ENCODE assay signal across 17 cellular contexts in the genomic region with DNA sequence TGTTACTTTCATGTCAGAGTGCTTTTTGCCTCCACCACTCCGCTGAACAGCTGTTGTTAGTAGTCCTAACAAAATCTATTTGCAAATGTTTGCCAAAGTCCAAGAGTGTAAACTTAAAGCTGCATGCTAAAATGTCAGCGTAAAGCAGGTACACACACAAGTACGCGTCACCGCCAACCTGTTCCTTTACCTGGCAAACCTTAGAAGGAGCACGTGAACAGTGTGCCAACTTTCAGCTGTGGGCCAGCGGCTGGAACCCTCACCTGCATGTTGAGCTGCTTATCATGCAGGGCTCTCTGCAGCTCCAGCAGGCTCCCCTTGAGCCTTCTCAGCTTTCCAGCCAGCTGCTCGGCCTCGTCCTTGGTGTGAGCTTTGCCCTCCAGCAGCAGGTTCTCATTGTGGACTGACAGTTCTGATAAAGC.
DNase-seq lines count a peak whose midpoint lies in the region; ATAC-seq and TF ChIP-seq lines count a peak whose summit lies in the region.
"Had no signal": no experiment of that assay in that cellular context is flagged by ENCODE, and none has a peak within 500 bp of the region (broad histone marks: within the 10 kb centered on the region; RNA-seq: fewer than 3 reads in every experiment).

No MANE protein-coding gene starts in this region.

- TF ChIP-seq CTCF in upper lobe of right lung (IDR thresholded peaks at IDR 0.05): no peak
- TF ChIP-seq CTCF in smooth muscle cell (IDR thresholded peaks at IDR 0.05; ENCODE audit: borderline replicate concordance, insufficient read depth, poor library complexity, severe bottlenecking): no peak

- no peak overlapping the region for H2AFZ ChIP-seq in smooth muscle cell (ENCODE audit: low read depth)

- H3K79me2 ChIP-seq in smooth muscle cell (ENCODE audit: low read depth): no peaks in the 10 kb centered on the region

- no peaks in the 10 kb centered on the region for H3K4me1 Mint-ChIP-seq in T-cell
- H3K4me1 Mint-ChIP-seq in T-helper 2 cell treated with Interferon-gamma antibody and Interleukin-4, amounts not matched to agents 5 μg/mL and 100 μg/mL, for 36 hours (ENCODE audit: low read depth): no peaks in the 10 kb centered on the region
- H3K4me1 Mint-ChIP-seq: activated CD4-positive, alpha-beta T cell treated with anti-CD3 and anti-CD28 coated beads, Interleukin-2, amount 10 ng/mL, durations not matched to agents 24 days and 14 days had no signal

- no peaks in the 10 kb centered on the region for H3K9me3 ChIP-seq in upper lobe of right lung
- H3K9me3 ChIP-seq in smooth muscle cell (replicated peaks; ENCODE audit: low read depth): no peaks in the 10 kb centered on the region

- H3K36me3 ChIP-seq in upper lobe of right lung (peaks cover 91% of the 10 kb centered on the region), smooth muscle cell (ENCODE audit: low read depth) (peaks cover 12% of the 10 kb centered on the region)

- H3K27me3 ChIP-seq in upper lobe of right lung (no peaks in the 10 kb centered on the region), smooth muscle cell (ENCODE audit: low read depth) (no peaks in the 10 kb centered on the region)

- H3K4me1 ChIP-seq in upper lobe of right lung: peaks cover 6% of the 10 kb centered on the region
- peaks cover under 1% of the 10 kb centered on the region for H3K4me1 ChIP-seq in smooth muscle cell (ENCODE audit: low read depth)

- 94% methylated on average over 9 of the region's 9 CpGs for WGBS in smooth muscle cell (ENCODE audit: low lambda C conversion rate)

- CTCF ChIA-PET in T-cell (lab: Charles Lee): interaction anchor here (0.6 to 1.0 kb wide), 2 partner anchors 9 to 854 kb away, joined by 3 to 4 read pairs; no protein-coding TSS in a partner anchor

- ATAC-seq in T-cell (replicated peaks in 1 of 4): no peak
- ATAC-seq in left colon: peak; percentile 90
- ATAC-seq in upper lobe of right lung: peak; percentile 30
- ATAC-seq: naive thymus-derived CD8-positive, alpha-beta T cell had no signal

- POLR2A ChIA-PET in T-cell (lab: Charles Lee): no interaction called here

- H3K9me3 Mint-ChIP-seq in T-cell: no peaks in the 10 kb centered on the region
- H3K9me3 Mint-ChIP-seq in T-helper 2 cell treated with Interferon-gamma antibody and Interleukin-4, amounts not matched to agents 5 μg/mL and 100 μg/mL, for 36 hours: no peaks in the 10 kb centered on the region
- H3K9me3 Mint-ChIP-seq: activated CD4-positive, alpha-beta T cell treated with anti-CD3 and anti-CD28 coated beads, Interleukin-2, amount 10 ng/mL, durations not matched to agents 24 days and 14 days; naive thymus-derived CD8-positive, alpha-beta T cell had no signal

- no peak overlapping the region for H3K4me3 ChIP-seq in upper lobe of right lung
- H3K4me3 ChIP-seq in smooth muscle cell: no peak overlapping the region
- H3K4me3 ChIP-seq: skin epidermis had no signal

- no peaks in the 10 kb centered on the region for H3K27me3 Mint-ChIP-seq in T-cell
- H3K27me3 Mint-ChIP-seq in T-helper 2 cell treated with Interferon-gamma antibody and Interleukin-4, amounts not matched to agents 5 μg/mL and 100 μg/mL, for 36 hours (ENCODE audit: low read depth): no peaks in the 10 kb centered on the region
- H3K27me3 Mint-ChIP-seq: activated CD4-positive, alpha-beta T cell treated with anti-CD3 and anti-CD28 coated beads, Interleukin-2, amount 10 ng/mL, durations not matched to agents 24 days and 14 days; naive thymus-derived CD8-positive, alpha-beta T cell had no signal

- no peak overlapping the region for H3K9ac ChIP-seq in smooth muscle cell (ENCODE audit: low read depth)
- H3K9ac ChIP-seq: KMS-11 had no signal

- H3K4me3 Mint-ChIP-seq in T-cell: no peak overlapping the region
- H3K4me3 Mint-ChIP-seq in T-helper 2 cell treated with Interferon-gamma antibody and Interleukin-4, amounts not matched to agents 5 μg/mL and 100 μg/mL, for 36 hours: no peak overlapping the region
- H3K4me3 Mint-ChIP-seq: activated CD4-positive, alpha-beta T cell treated with anti-CD3 and anti-CD28 coated beads, Interleukin-2, amount 10 ng/mL, durations not matched to agents 24 days and 14 days had no signal

- peaks cover 33% of the 10 kb centered on the region for H3K36me3 Mint-ChIP-seq in T-cell
- H3K36me3 Mint-ChIP-seq in T-helper 2 cell treated with Interferon-gamma antibody and Interleukin-4, amounts not matched to agents 5 μg/mL and 100 μg/mL, for 36 hours (ENCODE audit: low read depth): peaks cover 24% of the 10 kb centered on the region

- intact Hi-C loops in left colon (cut with DNase I, micrococcal nuclease): no loop called here
- intact Hi-C loops in upper lobe of right lung (cut with DNase I): no loop called here

- peaks cover 8% of the 10 kb centered on the region for H3F3A ChIP-seq in smooth muscle cell (ENCODE audit: low read depth)

- H3K27ac ChIP-seq in upper lobe of right lung: no peak overlapping the region
- H3K27ac ChIP-seq in smooth muscle cell (ENCODE audit: low read depth): no peak overlapping the region
- H3K27ac ChIP-seq: KMS-11, skin epidermis had no signal

- peak overlapping the region; percentile 12 to 52 for H3K27ac Mint-ChIP-seq in T-cell
- no peak overlapping the region for H3K27ac Mint-ChIP-seq in T-helper 2 cell treated with Interferon-gamma antibody and Interleukin-4, amounts not matched to agents 5 μg/mL and 100 μg/mL, for 36 hours
- H3K27ac Mint-ChIP-seq: activated CD4-positive, alpha-beta T cell treated with anti-CD3 and anti-CD28 coated beads, Interleukin-2, amount 10 ng/mL, durations not matched to agents 24 days and 14 days had no signal

- peak; percentile 20 for DNase-seq in NCI-H748 (lab: John Stamatoyannopoulos, UW; ENCODE audit: unreplicated experiment)
- no peak for DNase-seq in NCI-H748 treated with DMSO at 0.1 percent for 48 hours (lab: John Stamatoyannopoulos, UW)
- no peak for DNase-seq in T-cell
- peak; percentile 51 for DNase-seq in left colon
- no peak for DNase-seq in upper lobe of right lung
- no peak for DNase-seq in anterior cingulate cortex (lab: John Stamatoyannopoulos, UW)
- DNase-seq in T-helper 2 cell treated with Interferon-gamma antibody and Interleukin-4, amounts not matched to agents 5 μg/mL and 100 μg/mL, for 36 hours (ENCODE audit: low spot score): no peak
- DNase-seq in smooth muscle cell (lab: John Stamatoyannopoulos, UW; ENCODE audit: unreplicated experiment): no peak
- DNase-seq: ACHN; activated CD4-positive, alpha-beta T cell treated with anti-CD3 and anti-CD28 coated beads, Interleukin-2, amount 10 ng/mL, durations not matched to agents 24 days and 14 days; activated T-cell treated with anti-CD3 and anti-CD28 coated beads, Interleukin-2, amount 50 U/mL, for 48 hours; HCEC 1CT; naive thymus-derived CD8-positive, alpha-beta T cell; NCI-H1930; T-helper 2 cell had no signal

- no peaks in the 10 kb centered on the region for H4K20me1 ChIP-seq in smooth muscle cell (ENCODE audit: low read depth)

- no peak overlapping the region for H3K4me2 ChIP-seq in smooth muscle cell
- H3K4me2 ChIP-seq: KMS-11 had no signal

Comparison
In these comparisons a context has a peak if more than half of its experiments do, and no peak if none do; other contexts are left out.
1. DNase-seq: peak in NCI-H748 (single experiment) and left colon (2 of 2); none in NCI-H748 treated with DMSO at 0.1 percent for 48 hours (single experiment), T-cell (0 of 34), upper lobe of right lung (single experiment), anterior cingulate cortex (0 of 58), T-helper 2 cell treated with Interferon-gamma antibody and Interleukin-4, amounts not matched to agents 5 μg/mL and 100 μg/mL, for 36 hours (single experiment) and smooth muscle cell (single experiment).
2. ATAC-seq: peak in left colon (single experiment) and upper lobe of right lung (single experiment); none in T-cell (0 of 4).